20 cellular contexts compared by ENCODE assay signal in genomic region chr4:31043382-31044062, GRCh38.
DNase-seq lines count a peak whose midpoint lies in the region; ATAC-seq and TF ChIP-seq lines count a peak whose summit lies in the region.
"Had no signal": no experiment of that assay in that cellular context is flagged by ENCODE, and none has a peak within 500 bp of the region (broad histone marks: within the 10 kb centered on the region; RNA-seq: fewer than 3 reads in every experiment).

No MANE protein-coding gene starts in this region.

- no peaks in the 10 kb centered on the region for H3K4me1 Mint-ChIP-seq in neural progenitor cell
- H3K4me1 Mint-ChIP-seq: CD4-positive, CD25-positive, alpha-beta regulatory T cell had no signal

- ATAC-seq in HG03039 (IDR thresholded peaks at IDR 0.05; ENCODE audit: unreplicated experiment) (no peak), foreskin keratinocyte (no peak)
- no peak for ATAC-seq in activated CD4-positive, CD25-positive, alpha-beta regulatory T cell treated with anti-CD3 and anti-CD28 coated beads, Interleukin-2, amount 50 U/mL, for 24 hours
- ATAC-seq: Right ventricle myocardium inferior, SK-N-SH treated with all-trans-retinoic acid at 6 μM for 48 hours had no signal

- peaks cover 30% of the 10 kb centered on the region for H3F3A ChIP-seq in neural progenitor cell (ENCODE audit: low read depth)

- no peaks in the 10 kb centered on the region for H3K79me2 ChIP-seq in neural progenitor cell (ENCODE audit: low read depth)

- H3K9me3 Mint-ChIP-seq in neural progenitor cell = no peaks in the 10 kb centered on the region

- no peak overlapping the region for H3K4me3 ChIP-seq in fibroblast of villous mesenchyme (ENCODE audit: low read depth, low read length)
- H3K4me3 ChIP-seq in neural progenitor cell = no peak overlapping the region

- in situ Hi-C loops in Caki2 (cut with HindIII; ENCODE audit: low pct_unique_long_range_greater_than_20kb, low sequenced_read_pairs) = no loop called here

- no peaks in the 10 kb centered on the region for H4K20me1 ChIP-seq in neural progenitor cell (ENCODE audit: low read depth)

- H3K4me1 ChIP-seq in neural progenitor cell = peaks cover 44% of the 10 kb centered on the region
- no peaks in the 10 kb centered on the region for H3K4me1 ChIP-seq in foreskin keratinocyte

- H3K27ac Mint-ChIP-seq in neural progenitor cell = no peak overlapping the region
- H3K27ac Mint-ChIP-seq: CD4-positive, CD25-positive, alpha-beta regulatory T cell had no signal

- H3K36me3 Mint-ChIP-seq in neural progenitor cell = no peaks in the 10 kb centered on the region
- H3K36me3 Mint-ChIP-seq: CD4-positive, CD25-positive, alpha-beta regulatory T cell had no signal

- H3K4me3 Mint-ChIP-seq in neural progenitor cell = no peak overlapping the region
- H3K4me3 Mint-ChIP-seq: CD4-positive, CD25-positive, alpha-beta regulatory T cell had no signal

- H3K27me3 Mint-ChIP-seq in neural progenitor cell (ENCODE audit: insufficient read depth, low read depth) = no peaks in the 10 kb centered on the region
- H3K27me3 Mint-ChIP-seq: CD4-positive, CD25-positive, alpha-beta regulatory T cell had no signal

- no peaks in the 10 kb centered on the region for H3K9me3 ChIP-seq in neural progenitor cell (ENCODE audit: low read depth)

- H3K9ac ChIP-seq in neural progenitor cell = no peak overlapping the region

- H2AFZ ChIP-seq in neural progenitor cell (replicated peaks) = no peak overlapping the region

- DNase-seq in Caki2 (ENCODE audit: low read depth) (peak; percentile 16), NCI-H69 (lab: John Stamatoyannopoulos, UW) (peak; percentile 43), fibroblast of villous mesenchyme (ENCODE audit: low read depth) (peak; percentile 42), neural progenitor cell (ENCODE audit: low spot score) (peak; percentile 33), foreskin keratinocyte (no peak), SW 1271 (lab: John Stamatoyannopoulos, UW) (no peak)
- DNase-seq: CD4-positive, CD25-positive, alpha-beta regulatory T cell; DND-41; GDM1; HCEC 1CT; KBM-7; NCI-H1048; NCI-H146; NCI-H2081 treated with DMSO at 0.1 percent for 48 hours; NCI-H2227 treated with DMSO at 0.1 percent for 48 hours; NCI-H526 treated with DMSO at 0.1 percent for 48 hours had no signal

- H3K27me3 ChIP-seq in neural progenitor cell = no peaks in the 10 kb centered on the region
- no peaks in the 10 kb centered on the region for H3K27me3 ChIP-seq in foreskin keratinocyte

- peak overlapping the region; percentile 23 for H3K4me2 ChIP-seq in neural progenitor cell

- no peak for TF ChIP-seq CTCF in fibroblast of villous mesenchyme (IDR thresholded peaks at IDR 0.05; ENCODE audit: insufficient read depth, low read depth, low read length)
- TF ChIP-seq CTCF in neural progenitor cell (IDR thresholded peaks at IDR 0.05) = no peak
- TF ChIP-seq CTCF in foreskin keratinocyte (conservative IDR thresholded peaks at IDR 0.05) = no peak

- no peaks in the 10 kb centered on the region for H3K36me3 ChIP-seq in neural progenitor cell

- H3K27ac ChIP-seq in neural progenitor cell (peak overlapping the region; percentile 69), foreskin keratinocyte (no peak overlapping the region)

Comparison
In these comparisons a context has a peak if more than half of its experiments do, and no peak if none do; other contexts are left out.
1. DNase-seq: peak in Caki2 (single experiment), NCI-H69 (single experiment), fibroblast of villous mesenchyme (single experiment) and neural progenitor cell (single experiment); none in foreskin keratinocyte (0 of 2) and SW 1271 (0 of 2).